ENCODE assay signal across 1 cellular context in genomic region chr20:20052074-20052970, GRCh38.
TF ChIP-seq lines count a peak whose summit lies in the region.

TSS of gene CFAP61 (plus strand) at chr20:20052532. CDS start at chr20:20056654, 4,122 bp downstream.
TSS of gene CRNKL1 (minus strand) at chr20:20052466. CDS start at chr20:20052342, 124 bp downstream.

TF ChIP-seq in HepG2, 621 proteins besides CTCF, POLR2A, EP300 and RAD21 (continued from another document and continues in another):
- TF ChIP-seq ZNF691 (CRISPR knock-in tag; IDR thresholded peaks at IDR 0.05; ENCODE audit: borderline replicate concordance, low read depth) (peak; percentile 95), JUND (CRISPR knock-in tag; IDR thresholded peaks at IDR 0.05) (peak; percentile 73; the same call in 1 of the 2 replicates), PAXIP1 (CRISPR knock-in tag; conservative IDR thresholded peaks at IDR 0.05) (peak; percentile 81), CENPT (CRISPR knock-in tag; IDR thresholded peaks at IDR 0.05; ENCODE audit: low read depth) (0 out of 2 replicates have a peak, but pooled peaks have one; percentile 71), TMF1 (CRISPR knock-in tag; IDR thresholded peaks at IDR 0.05; ENCODE audit: low read depth) (no peak; the same call in 1 of the 2 replicates), MEF2D (CRISPR knock-in tag; IDR thresholded peaks at IDR 0.05) (peak; percentile 92; the same call in 1 of the 2 replicates), ATF3 (CRISPR knock-in tag; IDR thresholded peaks at IDR 0.05) (peak; percentile 35; the same call in 1 of the 2 replicates), ZNF460 (CRISPR knock-in tag; IDR thresholded peaks at IDR 0.05; ENCODE audit: borderline replicate concordance) (no peak), HDAC6 (IDR thresholded peaks at IDR 0.05; ENCODE audit: low read depth, low read length) (no peak), GRHL1 (CRISPR knock-in tag; conservative IDR thresholded peaks at IDR 0.05) (no peak), ZSCAN9 (CRISPR knock-in tag; IDR thresholded peaks at IDR 0.05; ENCODE audit: borderline replicate concordance) (peak; percentile 74; the same call in 1 of the 2 replicates), ZNF343 (CRISPR knock-in tag; IDR thresholded peaks at IDR 0.05) (peak; percentile 86), ZNF563 (CRISPR knock-in tag; IDR thresholded peaks at IDR 0.05) (peak; percentile 95; the same call in 1 of the 2 replicates), PBX2 (CRISPR knock-in tag; IDR thresholded peaks at IDR 0.05) (0 out of 2 replicates have a peak, but pooled peaks have one; percentile 14), RARG (CRISPR knock-in tag; IDR thresholded peaks at IDR 0.05; ENCODE audit: low read depth) (no peak), ZNF782 (CRISPR knock-in tag; IDR thresholded peaks at IDR 0.05; ENCODE audit: borderline replicate concordance) (peak; percentile 54; the same call in 1 of the 2 replicates), TIGD3 (CRISPR knock-in tag; IDR thresholded peaks at IDR 0.05; ENCODE audit: borderline replicate concordance) (peak; percentile 91; the same call in 1 of the 2 replicates), LRRFIP1 (CRISPR knock-in tag; conservative IDR thresholded peaks at IDR 0.05) (no peak), ZBTB42 (CRISPR knock-in tag; IDR thresholded peaks at IDR 0.05) (no peak), ZNF251 (CRISPR knock-in tag; IDR thresholded peaks at IDR 0.05) (no peak), IKZF5 (CRISPR knock-in tag; IDR thresholded peaks at IDR 0.05) (peak; percentile 93), STAT6 (CRISPR knock-in tag; IDR thresholded peaks at IDR 0.05; ENCODE audit: borderline replicate concordance) (peak; percentile 84; the same call in 1 of the 2 replicates), SAP130 (CRISPR knock-in tag; IDR thresholded peaks at IDR 0.05; ENCODE audit: low read depth) (peak; percentile 100), SIX1 (CRISPR knock-in tag; IDR thresholded peaks at IDR 0.05; ENCODE audit: borderline replicate concordance) (peak; percentile 46; the same call in 1 of the 2 replicates), ZNF224 (CRISPR knock-in tag; IDR thresholded peaks at IDR 0.05) (peak; percentile 99), ADNP (CRISPR knock-in tag; IDR thresholded peaks at IDR 0.05) (no peak), ISL2 (CRISPR knock-in tag; IDR thresholded peaks at IDR 0.05) (peak; percentile 88), RFXANK (CRISPR knock-in tag; IDR thresholded peaks at IDR 0.05) (0 out of 2 replicates have a peak, but pooled peaks have one; percentile 57), ZNF567 (CRISPR knock-in tag; IDR thresholded peaks at IDR 0.05; ENCODE audit: borderline replicate concordance) (peak; percentile 77; the same call in 1 of the 2 replicates), DNMT3B (CRISPR knock-in tag; conservative IDR thresholded peaks at IDR 0.05) (peak; percentile 38), ZNF580 (CRISPR knock-in tag; IDR thresholded peaks at IDR 0.05; ENCODE audit: borderline replicate concordance, low read depth) (peak; percentile 95), PRDM15 (CRISPR knock-in tag; IDR thresholded peaks at IDR 0.05) (peak; percentile 66; the same call in 1 of the 2 replicates), SP4 (CRISPR knock-in tag; IDR thresholded peaks at IDR 0.05) (peak; percentile 92), ZNF839 (CRISPR knock-in tag; IDR thresholded peaks at IDR 0.05; ENCODE audit: borderline replicate concordance) (peak; percentile 86; the same call in 1 of the 2 replicates), FOXK2 (IDR thresholded peaks at IDR 0.05) (peak; percentile 87)
